ENCODE assay signal across 1 cellular context in the genomic region with DNA sequence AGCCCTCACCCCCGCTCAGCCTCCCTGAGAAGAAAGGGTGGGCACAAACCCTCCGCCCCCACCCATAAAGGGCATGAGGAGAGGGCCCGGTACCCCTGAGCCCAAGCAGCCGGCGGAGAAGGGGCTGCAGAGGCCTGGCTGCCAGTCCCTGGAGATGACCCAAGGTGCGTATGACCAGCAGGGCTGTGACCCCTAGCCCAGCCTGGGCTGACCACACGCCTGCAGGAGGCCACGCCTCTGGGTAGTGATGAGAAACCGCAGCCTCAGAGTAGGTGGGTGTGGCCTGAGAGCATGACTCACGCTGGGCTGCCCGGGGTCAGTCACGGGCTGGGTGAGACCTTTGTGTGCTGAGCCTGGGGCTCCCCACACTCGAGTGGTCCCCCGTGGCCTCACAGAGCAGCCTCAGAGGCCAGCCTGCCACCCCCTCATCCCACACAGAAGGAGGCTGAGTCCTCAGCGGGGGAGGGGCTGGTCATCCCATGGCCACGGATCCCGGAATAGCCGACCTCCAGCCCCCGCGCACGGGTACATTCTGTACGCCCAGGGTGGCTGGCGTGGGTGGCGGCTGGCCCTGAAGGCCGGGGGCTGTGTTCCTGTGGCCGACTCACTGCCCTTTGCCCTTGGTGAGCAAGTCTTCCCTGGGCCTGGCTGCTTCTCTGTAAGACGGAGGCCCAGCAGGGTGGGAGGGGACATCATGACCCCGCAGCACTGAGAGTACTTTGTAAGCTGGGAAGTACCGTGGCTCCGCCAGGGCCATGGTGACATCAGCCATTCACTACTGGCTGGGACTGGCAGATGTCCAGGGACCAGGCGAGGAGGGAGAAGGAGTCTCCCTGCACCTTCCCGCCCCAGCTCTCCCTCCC.
TF ChIP-seq lines count a peak whose summit lies in the region.

No MANE protein-coding gene starts in this region.

TF ChIP-seq in HepG2, 621 proteins besides CTCF, POLR2A, EP300 and RAD21 (continued from another document and continues in another):
- TF ChIP-seq MTERF4 (CRISPR knock-in tag; IDR thresholded peaks at IDR 0.05) (0 out of 2 replicates have a peak, but pooled peaks have one; percentile 11), TEAD3 (CRISPR knock-in tag; optimal IDR thresholded peaks at IDR 0.05; ENCODE audit: borderline replicate concordance) (peak; percentile 60), PHB2 (IDR thresholded peaks at IDR 0.05; ENCODE audit: partially characterized antibody) (no peak), ATF7-NPFF (CRISPR knock-in tag; IDR thresholded peaks at IDR 0.05; ENCODE audit: low read depth) (no peak), ZFP36L2 (CRISPR knock-in tag; IDR thresholded peaks at IDR 0.05) (no peak), PHF8 (CRISPR knock-in tag; IDR thresholded peaks at IDR 0.05) (peak; percentile 85), MXI1 (IDR thresholded peaks at IDR 0.05; ENCODE audit: borderline replicate concordance, low read depth, low read length) (peak; percentile 35; the same call in 2 of the 3 replicates), EEA1 (CRISPR knock-in tag; IDR thresholded peaks at IDR 0.05; ENCODE audit: borderline replicate concordance) (peak; percentile 53; the same call in 1 of the 2 replicates), ZBTB7A (CRISPR knock-in tag; IDR thresholded peaks at IDR 0.05) (peak; percentile 66; the same call in 1 of the 2 replicates), ZNF644 (CRISPR knock-in tag; IDR thresholded peaks at IDR 0.05; ENCODE audit: low read depth) (no peak; the same call in 1 of the 2 replicates), ZNF20 (CRISPR knock-in tag; IDR thresholded peaks at IDR 0.05) (no peak), FOXJ3 (CRISPR knock-in tag; IDR thresholded peaks at IDR 0.05; ENCODE audit: borderline replicate concordance) (0 out of 2 replicates have a peak, but pooled peaks have one; percentile 11), ZMAT3 (CRISPR knock-in tag; conservative IDR thresholded peaks at IDR 0.05) (peak; percentile 95), HIVEP1 (CRISPR knock-in tag; IDR thresholded peaks at IDR 0.05) (peak; percentile 97), PREB (CRISPR knock-in tag; IDR thresholded peaks at IDR 0.05) (no peak), ZNF670 (CRISPR knock-in tag; IDR thresholded peaks at IDR 0.05; ENCODE audit: borderline replicate concordance) (peak; percentile 91; the same call in 1 of the 2 replicates), ZNF496 (CRISPR knock-in tag; IDR thresholded peaks at IDR 0.05; ENCODE audit: insufficient replicate concordance) (no peak), HMG20B (CRISPR knock-in tag; conservative IDR thresholded peaks at IDR 0.05) (no peak; the same call in 1 of the 2 replicates), SATB2 (CRISPR knock-in tag; IDR thresholded peaks at IDR 0.05) (no peak), PHF21A (CRISPR knock-in tag; IDR thresholded peaks at IDR 0.05) (peak; percentile 49), ZSCAN30 (CRISPR knock-in tag; IDR thresholded peaks at IDR 0.05) (no peak), ZNF816 (CRISPR knock-in tag; IDR thresholded peaks at IDR 0.05; ENCODE audit: borderline replicate concordance) (no peak), ZNF878 (CRISPR knock-in tag; IDR thresholded peaks at IDR 0.05) (no peak), FOXO1 (CRISPR knock-in tag; IDR thresholded peaks at IDR 0.05) (peak; percentile 27), DNMT1 (CRISPR knock-in tag; IDR thresholded peaks at IDR 0.05) (no peak), NCOA1 (CRISPR knock-in tag; IDR thresholded peaks at IDR 0.05) (no peak), NR2C2 (CRISPR knock-in tag; IDR thresholded peaks at IDR 0.05; ENCODE audit: borderline replicate concordance) (peak; percentile 93), NCOA5 (CRISPR knock-in tag; IDR thresholded peaks at IDR 0.05) (no peak), JARID2 (CRISPR knock-in tag; IDR thresholded peaks at IDR 0.05; ENCODE audit: insufficient replicate concordance) (no peak), NFRKB (IDR thresholded peaks at IDR 0.05) (no peak), ZNF274 (CRISPR knock-in tag; IDR thresholded peaks at IDR 0.05) (0 out of 2 replicates have a peak, but pooled peaks have one; percentile 18), NFIB (CRISPR knock-in tag; IDR thresholded peaks at IDR 0.05; ENCODE audit: borderline replicate concordance) (no peak), ZNF432 (CRISPR knock-in tag; IDR thresholded peaks at IDR 0.05; ENCODE audit: borderline replicate concordance) (no peak), HOXA7 (CRISPR knock-in tag; IDR thresholded peaks at IDR 0.05) (no peak), CHD4 (IDR thresholded peaks at IDR 0.05; ENCODE audit: borderline replicate concordance, low read length) (no peak; the same call in 1 of the 2 replicates), ZNF674 (CRISPR knock-in tag; IDR thresholded peaks at IDR 0.05; ENCODE audit: low read depth) (no peak), ZNF83 (CRISPR knock-in tag; IDR thresholded peaks at IDR 0.05; ENCODE audit: borderline replicate concordance) (0 out of 2 replicates have a peak, but pooled peaks have one; percentile 32), ADNP (CRISPR knock-in tag; IDR thresholded peaks at IDR 0.05) (no peak), SIX4 (CRISPR knock-in tag; IDR thresholded peaks at IDR 0.05) (no peak; the same call in 1 of the 2 replicates), EZH2 (conservative IDR thresholded peaks at IDR 0.05; ENCODE audit: low read depth, low read length) (no peak)
- TF ChIP-seq, protein P1, sequence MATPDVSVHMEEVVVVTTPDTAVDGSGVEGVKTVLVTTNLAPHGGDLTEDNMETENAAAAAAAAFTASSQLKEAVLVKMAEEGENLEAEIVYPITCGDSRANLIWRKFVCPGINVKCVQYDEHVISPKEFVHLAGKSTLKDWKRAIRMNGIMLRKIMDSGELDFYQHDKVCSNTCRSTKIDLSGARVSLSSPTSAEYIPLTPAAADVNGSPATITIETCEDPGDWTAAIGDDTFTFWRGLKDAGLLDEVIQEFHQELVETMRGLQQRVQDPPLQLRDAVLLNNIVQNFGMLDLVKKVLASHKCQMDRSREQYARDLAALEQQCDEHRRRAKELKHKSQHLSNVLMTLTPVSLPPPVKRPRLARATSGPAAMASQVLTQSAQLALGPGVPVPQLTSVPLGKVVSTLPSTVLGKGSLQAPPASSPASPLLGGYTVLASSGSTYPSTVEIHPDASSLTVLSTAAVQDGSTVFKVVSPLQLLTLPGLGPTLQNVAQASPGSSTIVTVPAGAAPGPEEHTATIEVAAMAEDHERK (CRISPR knock-in tag; IDR thresholded peaks at IDR 0.05; ENCODE audit: low read depth) = peak; percentile 27
- TF ChIP-seq, protein P2, sequence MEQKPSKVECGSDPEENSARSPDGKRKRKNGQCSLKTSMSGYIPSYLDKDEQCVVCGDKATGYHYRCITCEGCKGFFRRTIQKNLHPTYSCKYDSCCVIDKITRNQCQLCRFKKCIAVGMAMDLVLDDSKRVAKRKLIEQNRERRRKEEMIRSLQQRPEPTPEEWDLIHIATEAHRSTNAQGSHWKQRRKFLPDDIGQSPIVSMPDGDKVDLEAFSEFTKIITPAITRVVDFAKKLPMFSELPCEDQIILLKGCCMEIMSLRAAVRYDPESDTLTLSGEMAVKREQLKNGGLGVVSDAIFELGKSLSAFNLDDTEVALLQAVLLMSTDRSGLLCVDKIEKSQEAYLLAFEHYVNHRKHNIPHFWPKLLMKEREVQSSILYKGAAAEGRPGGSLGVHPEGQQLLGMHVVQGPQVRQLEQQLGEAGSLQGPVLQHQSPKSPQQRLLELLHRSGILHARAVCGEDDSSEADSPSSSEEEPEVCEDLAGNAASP (CRISPR knock-in tag; IDR thresholded peaks at IDR 0.05; ENCODE audit: borderline replicate concordance) = peak; percentile 68
- TF ChIP-seq, protein P3, sequence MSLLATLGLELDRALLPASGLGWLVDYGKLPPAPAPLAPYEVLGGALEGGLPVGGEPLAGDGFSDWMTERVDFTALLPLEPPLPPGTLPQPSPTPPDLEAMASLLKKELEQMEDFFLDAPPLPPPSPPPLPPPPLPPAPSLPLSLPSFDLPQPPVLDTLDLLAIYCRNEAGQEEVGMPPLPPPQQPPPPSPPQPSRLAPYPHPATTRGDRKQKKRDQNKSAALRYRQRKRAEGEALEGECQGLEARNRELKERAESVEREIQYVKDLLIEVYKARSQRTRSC (CRISPR knock-in tag; IDR thresholded peaks at IDR 0.05; ENCODE audit: low read depth) = no peak
- TF ChIP-seq, protein P4, sequence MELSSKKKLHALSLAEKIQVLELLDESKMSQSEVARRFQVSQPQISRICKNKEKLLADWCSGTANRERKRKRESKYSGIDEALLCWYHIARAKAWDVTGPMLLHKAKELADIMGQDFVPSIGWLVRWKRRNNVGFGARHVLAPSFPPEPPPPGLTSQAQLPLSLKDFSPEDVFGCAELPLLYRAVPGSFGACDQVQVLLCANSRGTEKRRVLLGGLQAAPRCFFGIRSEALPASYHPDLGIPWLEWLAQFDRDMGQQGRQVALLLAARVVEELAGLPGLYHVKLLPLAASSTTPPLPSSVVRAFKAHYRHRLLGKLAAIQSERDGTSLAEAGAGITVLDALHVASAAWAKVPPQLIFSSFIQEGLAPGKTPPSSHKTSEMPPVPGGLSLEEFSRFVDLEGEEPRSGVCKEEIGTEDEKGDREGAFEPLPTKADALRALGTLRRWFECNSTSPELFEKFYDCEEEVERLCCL (CRISPR knock-in tag; IDR thresholded peaks at IDR 0.05; ENCODE audit: borderline replicate concordance) = peak; percentile 85; the same call in 1 of the 2 replicates
- TF ChIP-seq, protein P5, sequence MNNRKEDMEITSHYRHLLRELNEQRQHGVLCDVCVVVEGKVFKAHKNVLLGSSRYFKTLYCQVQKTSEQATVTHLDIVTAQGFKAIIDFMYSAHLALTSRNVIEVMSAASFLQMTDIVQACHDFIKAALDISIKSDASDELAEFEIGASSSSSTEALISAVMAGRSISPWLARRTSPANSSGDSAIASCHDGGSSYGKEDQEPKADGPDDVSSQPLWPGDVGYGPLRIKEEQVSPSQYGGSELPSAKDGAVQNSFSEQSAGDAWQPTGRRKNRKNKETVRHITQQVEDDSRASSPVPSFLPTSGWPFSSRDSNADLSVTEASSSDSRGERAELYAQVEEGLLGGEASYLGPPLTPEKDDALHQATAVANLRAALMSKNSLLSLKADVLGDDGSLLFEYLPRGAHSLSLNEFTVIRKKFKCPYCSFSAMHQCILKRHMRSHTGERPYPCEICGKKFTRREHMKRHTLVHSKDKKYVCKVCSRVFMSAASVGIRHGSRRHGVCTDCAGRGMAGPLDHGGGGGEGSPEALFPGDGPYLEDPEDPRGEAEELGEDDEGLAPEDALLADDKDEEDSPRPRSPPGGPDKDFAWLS (CRISPR knock-in tag; IDR thresholded peaks at IDR 0.05; ENCODE audit: borderline replicate concordance) = no peak
- TF ChIP-seq, protein P6, sequence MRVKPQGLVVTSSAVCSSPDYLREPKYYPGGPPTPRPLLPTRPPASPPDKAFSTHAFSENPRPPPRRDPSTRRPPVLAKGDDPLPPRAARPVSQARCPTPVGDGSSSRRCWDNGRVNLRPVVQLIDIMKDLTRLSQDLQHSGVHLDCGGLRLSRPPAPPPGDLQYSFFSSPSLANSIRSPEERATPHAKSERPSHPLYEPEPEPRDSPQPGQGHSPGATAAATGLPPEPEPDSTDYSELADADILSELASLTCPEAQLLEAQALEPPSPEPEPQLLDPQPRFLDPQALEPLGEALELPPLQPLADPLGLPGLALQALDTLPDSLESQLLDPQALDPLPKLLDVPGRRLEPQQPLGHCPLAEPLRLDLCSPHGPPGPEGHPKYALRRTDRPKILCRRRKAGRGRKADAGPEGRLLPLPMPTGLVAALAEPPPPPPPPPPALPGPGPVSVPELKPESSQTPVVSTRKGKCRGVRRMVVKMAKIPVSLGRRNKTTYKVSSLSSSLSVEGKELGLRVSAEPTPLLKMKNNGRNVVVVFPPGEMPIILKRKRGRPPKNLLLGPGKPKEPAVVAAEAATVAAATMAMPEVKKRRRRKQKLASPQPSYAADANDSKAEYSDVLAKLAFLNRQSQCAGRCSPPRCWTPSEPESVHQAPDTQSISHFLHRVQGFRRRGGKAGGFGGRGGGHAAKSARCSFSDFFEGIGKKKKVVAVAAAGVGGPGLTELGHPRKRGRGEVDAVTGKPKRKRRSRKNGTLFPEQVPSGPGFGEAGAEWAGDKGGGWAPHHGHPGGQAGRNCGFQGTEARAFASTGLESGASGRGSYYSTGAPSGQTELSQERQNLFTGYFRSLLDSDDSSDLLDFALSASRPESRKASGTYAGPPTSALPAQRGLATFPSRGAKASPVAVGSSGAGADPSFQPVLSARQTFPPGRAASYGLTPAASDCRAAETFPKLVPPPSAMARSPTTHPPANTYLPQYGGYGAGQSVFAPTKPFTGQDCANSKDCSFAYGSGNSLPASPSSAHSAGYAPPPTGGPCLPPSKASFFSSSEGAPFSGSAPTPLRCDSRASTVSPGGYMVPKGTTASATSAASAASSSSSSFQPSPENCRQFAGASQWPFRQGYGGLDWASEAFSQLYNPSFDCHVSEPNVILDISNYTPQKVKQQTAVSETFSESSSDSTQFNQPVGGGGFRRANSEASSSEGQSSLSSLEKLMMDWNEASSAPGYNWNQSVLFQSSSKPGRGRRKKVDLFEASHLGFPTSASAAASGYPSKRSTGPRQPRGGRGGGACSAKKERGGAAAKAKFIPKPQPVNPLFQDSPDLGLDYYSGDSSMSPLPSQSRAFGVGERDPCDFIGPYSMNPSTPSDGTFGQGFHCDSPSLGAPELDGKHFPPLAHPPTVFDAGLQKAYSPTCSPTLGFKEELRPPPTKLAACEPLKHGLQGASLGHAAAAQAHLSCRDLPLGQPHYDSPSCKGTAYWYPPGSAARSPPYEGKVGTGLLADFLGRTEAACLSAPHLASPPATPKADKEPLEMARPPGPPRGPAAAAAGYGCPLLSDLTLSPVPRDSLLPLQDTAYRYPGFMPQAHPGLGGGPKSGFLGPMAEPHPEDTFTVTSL (CRISPR knock-in tag; IDR thresholded peaks at IDR 0.05; ENCODE audit: borderline replicate concordance) = peak; percentile 74
- TF ChIP-seq, protein P7, sequence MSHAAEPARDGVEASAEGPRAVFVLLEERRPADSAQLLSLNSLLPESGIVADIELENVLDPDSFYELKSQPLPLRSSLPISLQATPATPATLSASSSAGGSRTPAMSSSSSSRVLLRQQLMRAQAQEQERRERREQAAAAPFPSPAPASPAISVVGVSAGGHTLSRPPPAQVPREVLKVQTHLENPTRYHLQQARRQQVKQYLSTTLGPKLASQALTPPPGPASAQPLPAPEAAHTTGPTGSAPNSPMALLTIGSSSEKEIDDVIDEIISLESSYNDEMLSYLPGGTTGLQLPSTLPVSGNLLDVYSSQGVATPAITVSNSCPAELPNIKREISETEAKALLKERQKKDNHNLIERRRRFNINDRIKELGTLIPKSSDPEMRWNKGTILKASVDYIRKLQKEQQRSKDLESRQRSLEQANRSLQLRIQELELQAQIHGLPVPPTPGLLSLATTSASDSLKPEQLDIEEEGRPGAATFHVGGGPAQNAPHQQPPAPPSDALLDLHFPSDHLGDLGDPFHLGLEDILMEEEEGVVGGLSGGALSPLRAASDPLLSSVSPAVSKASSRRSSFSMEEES (CRISPR knock-in tag; IDR thresholded peaks at IDR 0.05) = peak; percentile 80
